In the genomic region with DNA sequence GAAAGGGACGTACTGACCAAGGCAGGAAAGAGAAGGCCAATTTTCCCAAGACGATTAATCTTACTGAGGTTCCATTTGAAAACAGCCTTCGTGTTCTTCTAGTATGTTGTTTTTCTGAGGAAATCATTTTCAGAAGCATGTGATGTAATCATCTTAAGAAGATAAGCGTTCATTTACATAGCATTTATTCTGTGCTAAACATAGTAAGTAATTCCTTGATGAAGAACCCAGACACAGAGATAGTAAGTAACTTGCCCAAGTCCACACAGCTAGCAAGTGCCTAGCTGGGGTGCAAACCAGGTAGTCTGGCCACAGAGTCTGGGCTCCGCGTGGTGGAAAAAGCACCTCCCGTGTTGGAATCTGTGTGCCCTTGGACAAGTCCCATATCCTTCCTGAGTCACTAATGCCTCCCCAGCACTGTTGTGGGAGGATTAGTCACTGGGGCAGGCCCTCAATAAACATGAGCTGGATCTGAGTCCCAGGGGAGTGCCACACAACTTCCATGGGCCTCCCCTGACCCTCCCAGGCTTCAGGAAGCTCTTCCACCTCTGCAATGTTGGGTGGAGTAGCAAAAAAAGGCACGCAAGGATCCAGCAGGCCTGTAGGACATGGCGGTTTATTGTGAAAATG, we compare ENCODE assay signal across 10 cellular contexts. TPM values are rescaled to one million over a fixed set of nuclear protein-coding genes. Genes with fewer than 3 reads are reported as not detected.
A peak's percentile ranks its signal among the peaks of the same experiment; 100 is the strongest.
DNase-seq lines count a peak whose midpoint lies in the region; ATAC-seq and TF ChIP-seq lines count a peak whose summit lies in the region.
"Had no signal": no experiment of that assay in that cellular context is flagged by ENCODE, and none has a peak within 500 bp of the region (broad histone marks: within the 10 kb centered on the region; RNA-seq: fewer than 3 reads in every experiment).

No MANE protein-coding gene starts in this region.

- H3K27ac ChIP-seq in RWPE2 (ENCODE audit: poor library complexity, severe bottlenecking): peak overlapping the region; percentile 97
- H3K27ac ChIP-seq in ovary: peak overlapping the region in 1 of 2 donors; percentile 68

- H3K36me3 ChIP-seq in RWPE2 (ENCODE audit: low read depth): no peaks in the 10 kb centered on the region
- no peaks in the 10 kb centered on the region for H3K36me3 ChIP-seq in ovary

- intact Hi-C loops in ovary (cut with DNase I): no loop called here

- H3K9me3 ChIP-seq in RWPE2 (ENCODE audit: severe bottlenecking) (no peaks in the 10 kb centered on the region), ovary (no peaks in the 10 kb centered on the region)

- peak; percentile 84 for ATAC-seq in RWPE2 (ENCODE audit: low read depth)

- H3K27me3 ChIP-seq in RWPE2 (ENCODE audit: insufficient read depth, poor library complexity, severe bottlenecking): no peaks in the 10 kb centered on the region
- H3K27me3 ChIP-seq in ovary: no peaks in the 10 kb centered on the region

- H3K4me1 ChIP-seq in RWPE2 (ENCODE audit: insufficient read depth, poor library complexity, severe bottlenecking) (peaks cover 33% of the 10 kb centered on the region), ovary (ENCODE audit: insufficient read depth) (peaks cover 14% of the 10 kb centered on the region)

- DNase-seq in COLO668 (lab: John Stamatoyannopoulos, UW; ENCODE audit: unreplicated experiment) (peak; percentile 41), RWPE2 (ENCODE audit: low spot score) (peak; percentile 78), fibroblast of mammary gland (ENCODE audit: low read depth) (peak; percentile 98), ovary (peak in 4 of 5 donors; percentile 23 to 66 (median 30)), NCI-H1436 treated with DMSO at 0.1 percent for 48 hours (lab: John Stamatoyannopoulos, UW) (no peak), NCI-H2107 treated with DMSO at 0.1 percent for 48 hours (lab: John Stamatoyannopoulos, UW; ENCODE audit: unreplicated experiment) (no peak), NCI-H1930 (lab: John Stamatoyannopoulos, UW) (no peak)
- no peak for DNase-seq in stimulated activated CD4-positive, alpha-beta T cell treated with anti-CD3 and anti-CD28 coated beads, Interleukin-4, amount 100 ng/mL, for 24 hours
- DNase-seq: cortex of kidney, DND-41 had no signal

- TF ChIP-seq CTCF in RWPE2 (IDR thresholded peaks at IDR 0.05; ENCODE audit: poor library complexity, severe bottlenecking) (no peak), fibroblast of mammary gland (conservative IDR thresholded peaks at IDR 0.05; ENCODE audit: control insufficient read depth, insufficient read depth, low read depth, low read length) (no peak), ovary (IDR thresholded peaks at IDR 0.05) (no peak)

- WGBS in ovary, 3 donors: 36 to 42% (median 37%) methylated on average over 9 of the region's 9 CpGs

- TF ChIP-seq POLR2A in ovary (IDR thresholded peaks at IDR 0.05): no peak

- no peak for TF ChIP-seq EP300 in ovary (IDR thresholded peaks at IDR 0.05)

- H3K4me3 ChIP-seq in RWPE2 (ENCODE audit: severe bottlenecking): no peak overlapping the region
- no peak overlapping the region for H3K4me3 ChIP-seq in fibroblast of mammary gland (ENCODE audit: control insufficient read depth, low read depth, low read length)
- no peak overlapping the region for H3K4me3 ChIP-seq in ovary

RNA-seq across cellular contexts. Expression of gene ASAP2, which starts 26.9 kb away (rescaled TPM):
- total RNA-seq in ovary: 10 to 100 TPM; 11.3 to 22.7 (median 17.3) TPM
- polyA plus RNA-seq in ovary: 10 to 100 TPM; 10.3 to 15.5 TPM

Comparison
In these comparisons a context has a peak if more than half of its experiments do, and no peak if none do; other contexts are left out.
1. DNase-seq: peak in COLO668 (single experiment), RWPE2 (single experiment), fibroblast of mammary gland (single experiment) and ovary (4 of 5); none in NCI-H1436 treated with DMSO at 0.1 percent for 48 hours (single experiment), stimulated activated CD4-positive, alpha-beta T cell treated with anti-CD3 and anti-CD28 coated beads, Interleukin-4, amount 100 ng/mL, for 24 hours (single experiment), NCI-H2107 treated with DMSO at 0.1 percent for 48 hours (single experiment) and NCI-H1930 (0 of 2).